ENCODE assay signal across 1 cellular context in the genomic region with DNA sequence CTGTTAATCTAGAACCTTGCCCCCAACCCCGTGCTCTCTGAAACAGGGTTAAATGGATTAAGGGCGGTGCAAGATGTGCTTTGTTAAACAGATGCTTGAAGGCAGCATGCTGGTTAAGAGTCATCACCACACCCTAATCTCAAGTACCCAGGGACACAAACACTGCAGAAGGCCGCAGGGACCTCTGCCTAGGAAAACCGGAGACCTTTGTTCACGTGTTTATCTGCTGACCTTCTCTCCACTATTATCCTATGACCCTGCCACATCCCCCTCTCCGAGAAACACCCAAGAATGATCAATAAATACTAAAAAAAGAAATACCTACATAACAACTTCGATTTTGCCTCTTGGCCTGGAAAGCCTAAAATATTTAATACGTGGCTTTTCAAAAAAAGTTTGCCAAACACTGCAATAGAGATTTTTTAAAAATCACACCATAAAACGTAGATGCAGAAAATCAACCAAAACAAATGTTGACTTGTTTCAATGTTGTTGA.
TF ChIP-seq lines count a peak whose summit lies in the region.
"Not testable (repeated sequence)": the region's sequence is repeated elsewhere in the genome, so short reads cannot be mapped to it uniquely, and the experiment has no call there.

No MANE protein-coding gene starts in this region.

TF ChIP-seq in HepG2, 621 proteins besides CTCF, POLR2A, EP300 and RAD21:
- TF ChIP-seq BCL6 (CRISPR knock-in tag; IDR thresholded peaks at IDR 0.05): peak; percentile 97
- TF ChIP-seq PAXIP1 (CRISPR knock-in tag; conservative IDR thresholded peaks at IDR 0.05): 0 out of 2 replicates have a peak, but pooled peaks have one; percentile 20
- peak; percentile 47; the same call in 1 of the 2 replicates for TF ChIP-seq HMG20A (CRISPR knock-in tag; IDR thresholded peaks at IDR 0.05; ENCODE audit: borderline replicate concordance)
- TF ChIP-seq FOXK1 (CRISPR knock-in tag; IDR thresholded peaks at IDR 0.05; ENCODE audit: borderline replicate concordance, low read depth): 0 out of 2 replicates have a peak, but pooled peaks have one; percentile 30
- TF ChIP-seq RARA (CRISPR knock-in tag; IDR thresholded peaks at IDR 0.05): peak; percentile 86
- peak; percentile 93 for TF ChIP-seq MEF2D (CRISPR knock-in tag; IDR thresholded peaks at IDR 0.05)
- TF ChIP-seq ARID5B (CRISPR knock-in tag; IDR thresholded peaks at IDR 0.05): peak; percentile 60; the same call in 1 of the 2 replicates
- 0 out of 2 replicates have a peak, but pooled peaks have one; percentile 53 for TF ChIP-seq GATAD2A (CRISPR knock-in tag; IDR thresholded peaks at IDR 0.05)
- TF ChIP-seq SOX6 (IDR thresholded peaks at IDR 0.05): not testable (repeated sequence)
- peak; percentile 35; the same call in 1 of the 2 replicates for TF ChIP-seq SOX6 (CRISPR knock-in tag; IDR thresholded peaks at IDR 0.05)
- TF ChIP-seq, protein P1, sequence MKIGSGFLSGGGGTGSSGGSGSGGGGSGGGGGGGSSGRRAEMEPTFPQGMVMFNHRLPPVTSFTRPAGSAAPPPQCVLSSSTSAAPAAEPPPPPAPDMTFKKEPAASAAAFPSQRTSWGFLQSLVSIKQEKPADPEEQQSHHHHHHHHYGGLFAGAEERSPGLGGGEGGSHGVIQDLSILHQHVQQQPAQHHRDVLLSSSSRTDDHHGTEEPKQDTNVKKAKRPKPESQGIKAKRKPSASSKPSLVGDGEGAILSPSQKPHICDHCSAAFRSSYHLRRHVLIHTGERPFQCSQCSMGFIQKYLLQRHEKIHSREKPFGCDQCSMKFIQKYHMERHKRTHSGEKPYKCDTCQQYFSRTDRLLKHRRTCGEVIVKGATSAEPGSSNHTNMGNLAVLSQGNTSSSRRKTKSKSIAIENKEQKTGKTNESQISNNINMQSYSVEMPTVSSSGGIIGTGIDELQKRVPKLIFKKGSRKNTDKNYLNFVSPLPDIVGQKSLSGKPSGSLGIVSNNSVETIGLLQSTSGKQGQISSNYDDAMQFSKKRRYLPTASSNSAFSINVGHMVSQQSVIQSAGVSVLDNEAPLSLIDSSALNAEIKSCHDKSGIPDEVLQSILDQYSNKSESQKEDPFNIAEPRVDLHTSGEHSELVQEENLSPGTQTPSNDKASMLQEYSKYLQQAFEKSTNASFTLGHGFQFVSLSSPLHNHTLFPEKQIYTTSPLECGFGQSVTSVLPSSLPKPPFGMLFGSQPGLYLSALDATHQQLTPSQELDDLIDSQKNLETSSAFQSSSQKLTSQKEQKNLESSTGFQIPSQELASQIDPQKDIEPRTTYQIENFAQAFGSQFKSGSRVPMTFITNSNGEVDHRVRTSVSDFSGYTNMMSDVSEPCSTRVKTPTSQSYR (CRISPR knock-in tag; IDR thresholded peaks at IDR 0.05; ENCODE audit: borderline replicate concordance): peak; percentile 24; the same call in 1 of the 2 replicates
- 0 out of 2 replicates have a peak, but pooled peaks have one; percentile 16 for TF ChIP-seq SOX5 (CRISPR knock-in tag; IDR thresholded peaks at IDR 0.05; ENCODE audit: borderline replicate concordance)
- peak; percentile 81 for TF ChIP-seq MLX (CRISPR knock-in tag; IDR thresholded peaks at IDR 0.05)
